ENCODE assay signal across 17 cellular contexts in the genomic region with DNA sequence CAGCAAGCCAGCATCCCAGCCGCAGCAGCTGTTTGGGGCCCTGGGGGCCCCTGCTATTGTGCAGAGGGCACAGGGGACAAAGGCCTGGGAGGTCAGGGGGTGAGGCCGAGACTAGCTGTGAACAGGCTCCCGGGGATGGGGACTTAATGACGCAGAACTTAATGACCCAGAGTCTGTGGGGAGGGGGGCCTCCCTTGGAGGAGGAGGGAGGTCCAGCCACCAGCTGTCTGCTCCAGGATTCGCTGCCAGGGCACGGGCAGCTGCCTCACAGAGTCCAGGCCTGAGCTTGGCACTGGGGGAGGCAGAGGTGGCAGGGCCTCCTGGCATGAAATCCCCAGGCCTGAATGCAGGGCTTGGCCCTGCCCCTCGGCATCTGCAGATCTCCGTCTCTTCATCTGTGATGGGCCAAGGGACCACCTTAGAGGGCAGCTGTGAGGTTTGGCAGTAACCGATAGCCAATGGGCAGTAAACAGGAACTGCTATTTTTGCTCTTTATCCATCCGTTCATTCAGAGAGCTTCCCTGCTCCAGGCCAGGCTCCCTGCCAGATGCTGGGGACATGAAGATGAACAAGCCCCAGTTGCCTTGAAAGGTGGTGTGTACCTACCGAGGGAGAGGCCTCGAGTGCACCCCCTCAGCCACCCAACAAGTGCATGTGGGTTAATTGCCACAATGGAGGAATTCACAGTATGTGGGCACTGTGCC. TPM values are rescaled to one million over a fixed set of nuclear protein-coding genes. Genes with fewer than 3 reads are reported as not detected.
DNase-seq lines count a peak whose midpoint lies in the region; ATAC-seq and TF ChIP-seq lines count a peak whose summit lies in the region.
"Had no signal": no experiment of that assay in that cellular context is flagged by ENCODE, and none has a peak within 500 bp of the region (broad histone marks: within the 10 kb centered on the region; RNA-seq: fewer than 3 reads in every experiment).

No MANE protein-coding gene starts in this region.

- TF ChIP-seq POLR2A in stomach (IDR thresholded peaks at IDR 0.05): no peak

- H3K4me1 ChIP-seq in stomach (peaks cover 30 to 81% (median 54%) of the 10 kb centered on the region in 4 donors), A673 (ENCODE audit: insufficient read depth, low read length, poor library complexity, severe bottlenecking) (peaks cover 7% of the 10 kb centered on the region)
- H3K4me1 ChIP-seq: A549 had no signal

- 58 to 71% (median 68%) methylated on average over 5 to 12 of the region's 12 CpGs for WGBS in stomach, 5 donors

- no peak for TF ChIP-seq EP300 in stomach (IDR thresholded peaks at IDR 0.05)

- H3K36me3 Mint-ChIP-seq in brain: no peaks in the 10 kb centered on the region

- no peak for TF ChIP-seq CTCF in brain (conservative IDR thresholded peaks at IDR 0.05)
- no peak for TF ChIP-seq CTCF in stomach (IDR thresholded peaks at IDR 0.05)
- no peak for TF ChIP-seq CTCF in A673 (conservative IDR thresholded peaks at IDR 0.05; ENCODE audit: low read depth, low read length)

- POLR2A ChIA-PET in A673 (lab: Charles Lee; ENCODE audit: low non-redundant PET): no interaction called here

- DNase-seq in NCI-H1417 (lab: John Stamatoyannopoulos, UW) (peak in 2 of 3 experiments; percentile 70 to 84), NCI-H1417 treated with DMSO at 0.1 percent for 48 hours (lab: John Stamatoyannopoulos, UW) (no peak), left lobe of liver (ENCODE audit: low spot score) (peak; percentile 63), stomach (no peak), A673 (ENCODE audit: low spot score) (no peak)
- DNase-seq: activated T-cell treated with anti-CD3 and anti-CD28 coated beads, Interleukin-2, amount 50 U/mL, for 72 hours; DMS53; MV-4-11; small intestine; trophoblast cell had no signal

- H3K27ac ChIP-seq in stomach (peak overlapping the region in 3 of 5 donors; percentile 33 to 69 (median 42)), A673 (ENCODE audit: low read depth, low read length, poor library complexity, severe bottlenecking) (no peak overlapping the region)
- H3K27ac ChIP-seq: A549 had no signal

- H3K36me3 ChIP-seq in stomach (no peaks in the 10 kb centered on the region), A673 (ENCODE audit: insufficient read depth, low read length, poor library complexity, severe bottlenecking) (no peaks in the 10 kb centered on the region)
- H3K36me3 ChIP-seq: cardiac muscle cell, esophagus muscularis mucosa had no signal

- H3K4me3 ChIP-seq in stomach (no peak overlapping the region), A673 (ENCODE audit: low read depth, low read length, poor library complexity, severe bottlenecking) (no peak overlapping the region)
- H3K4me3 ChIP-seq: A549, cardiac muscle cell, esophagus muscularis mucosa, GM12878 had no signal

- H3K27ac Mint-ChIP-seq in brain: peak overlapping the region in 3 of 5 experiments; percentile 70 to 95 (median 85)
- H3K27ac Mint-ChIP-seq: activated T-cell treated with anti-CD3 and anti-CD28 coated beads, Interleukin-2, amount 50 U/mL, for 72 hours had no signal

- H3K4me3 Mint-ChIP-seq in brain: peak overlapping the region; percentile 10 to 76 (median 47)
- H3K4me3 Mint-ChIP-seq: activated T-cell treated with anti-CD3 and anti-CD28 coated beads, Interleukin-2, amount 50 U/mL, for 72 hours had no signal

- H3K27me3 Mint-ChIP-seq in brain: peaks cover 3% of the 10 kb centered on the region

- CTCF ChIA-PET in A673 (lab: Charles Lee): no interaction called here

- peaks cover 0 to 5% (median 0%) of the 10 kb centered on the region in 5 experiments for H3K9me3 Mint-ChIP-seq in brain
- H3K9me3 Mint-ChIP-seq: activated T-cell treated with anti-CD3 and anti-CD28 coated beads, Interleukin-2, amount 50 U/mL, for 72 hours had no signal

- BruUV-seq in A673 (replicated peaks; lab: Mats Ljungman, UMichigan): no TSS peak

- H3K27me3 ChIP-seq in stomach (peaks cover 0 to 41% (median 4%) of the 10 kb centered on the region in 3 donors), A673 (replicated peaks; ENCODE audit: insufficient read depth, low read depth, low read length, poor library complexity) (no peaks in the 10 kb centered on the region)
- H3K27me3 ChIP-seq: cardiac muscle cell had no signal

- peaks cover 98% of the 10 kb centered on the region for H3K4me1 Mint-ChIP-seq in brain

- intact Hi-C loops in stomach (cut with DNase I; ENCODE audit: low total_unique reads) (no loop called here), A673 (cut with micrococcal nuclease; ENCODE audit: unreplicated experiment) (no loop called here)

- H3K9me3 ChIP-seq in stomach (no peaks in the 10 kb centered on the region), A673 (ENCODE audit: low read depth, low read length, poor library complexity, severe bottlenecking) (no peaks in the 10 kb centered on the region)
- H3K9me3 ChIP-seq: A549, esophagus muscularis mucosa had no signal

- ATAC-seq in left lobe of liver (peak; percentile 16), HG03439 (IDR thresholded peaks at IDR 0.05; ENCODE audit: unreplicated experiment) (no peak), HG03280 (IDR thresholded peaks at IDR 0.05; ENCODE audit: unreplicated experiment) (no peak)
- ATAC-seq: activated T-cell treated with anti-CD3 and anti-CD28 coated beads, Interleukin-2, amount 50 U/mL, for 72 hours; GM12878 had no signal

RNA-seq across cellular contexts. Expression of a gene that starts 6.7 kb away (rescaled TPM):
- polyA plus RNA-seq in brain (ENCODE audit: insufficient read depth, low read depth, low replicate concordance) (27.7 TPM), stomach (1 to 10 TPM; 3.1 to 5.4 (median 3.7) TPM)
- total RNA-seq in left lobe of liver (1.8 TPM), stomach (10 to 100 TPM in 1 of 5 donors, 1 to 10 TPM in 4; 1.7 to 19.7 (median 5.4) TPM), A673 (2021) (3.9 and 5.5 TPM in 2 replicates)

Comparison
In these comparisons a context has a peak if more than half of its experiments do, and no peak if none do; other contexts are left out.
1. DNase-seq: peak in NCI-H1417 (2 of 3) and left lobe of liver (single experiment); none in NCI-H1417 treated with DMSO at 0.1 percent for 48 hours (single experiment), stomach (single experiment) and A673 (single experiment).